Comparison of ENCODE assay signal across 1 cellular context in the genomic region with DNA sequence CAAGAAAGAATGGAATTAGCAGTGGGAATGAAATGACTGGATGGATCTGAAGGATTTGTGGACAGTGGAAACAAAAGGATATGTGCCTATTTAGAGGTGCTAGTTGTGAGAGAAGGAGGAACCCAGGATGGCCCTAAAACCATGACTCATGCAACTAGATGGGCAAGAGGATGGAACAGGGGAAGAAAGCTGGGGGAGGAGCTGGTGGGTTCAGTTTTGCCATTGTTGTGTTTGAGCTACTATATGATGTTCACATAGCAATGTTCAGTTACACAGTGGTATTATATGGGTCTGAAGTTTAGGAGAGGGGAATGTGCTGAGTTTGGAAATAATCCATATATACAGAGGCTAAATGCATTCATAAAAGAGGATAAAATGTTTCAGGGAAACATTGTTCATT.
TF ChIP-seq lines count a peak whose summit lies in the region.

No MANE protein-coding gene starts in this region.

TF ChIP-seq in K562, 482 proteins besides CTCF, POLR2A, EP300 and RAD21 (continued from another document):
- TF ChIP-seq, protein P1, sequence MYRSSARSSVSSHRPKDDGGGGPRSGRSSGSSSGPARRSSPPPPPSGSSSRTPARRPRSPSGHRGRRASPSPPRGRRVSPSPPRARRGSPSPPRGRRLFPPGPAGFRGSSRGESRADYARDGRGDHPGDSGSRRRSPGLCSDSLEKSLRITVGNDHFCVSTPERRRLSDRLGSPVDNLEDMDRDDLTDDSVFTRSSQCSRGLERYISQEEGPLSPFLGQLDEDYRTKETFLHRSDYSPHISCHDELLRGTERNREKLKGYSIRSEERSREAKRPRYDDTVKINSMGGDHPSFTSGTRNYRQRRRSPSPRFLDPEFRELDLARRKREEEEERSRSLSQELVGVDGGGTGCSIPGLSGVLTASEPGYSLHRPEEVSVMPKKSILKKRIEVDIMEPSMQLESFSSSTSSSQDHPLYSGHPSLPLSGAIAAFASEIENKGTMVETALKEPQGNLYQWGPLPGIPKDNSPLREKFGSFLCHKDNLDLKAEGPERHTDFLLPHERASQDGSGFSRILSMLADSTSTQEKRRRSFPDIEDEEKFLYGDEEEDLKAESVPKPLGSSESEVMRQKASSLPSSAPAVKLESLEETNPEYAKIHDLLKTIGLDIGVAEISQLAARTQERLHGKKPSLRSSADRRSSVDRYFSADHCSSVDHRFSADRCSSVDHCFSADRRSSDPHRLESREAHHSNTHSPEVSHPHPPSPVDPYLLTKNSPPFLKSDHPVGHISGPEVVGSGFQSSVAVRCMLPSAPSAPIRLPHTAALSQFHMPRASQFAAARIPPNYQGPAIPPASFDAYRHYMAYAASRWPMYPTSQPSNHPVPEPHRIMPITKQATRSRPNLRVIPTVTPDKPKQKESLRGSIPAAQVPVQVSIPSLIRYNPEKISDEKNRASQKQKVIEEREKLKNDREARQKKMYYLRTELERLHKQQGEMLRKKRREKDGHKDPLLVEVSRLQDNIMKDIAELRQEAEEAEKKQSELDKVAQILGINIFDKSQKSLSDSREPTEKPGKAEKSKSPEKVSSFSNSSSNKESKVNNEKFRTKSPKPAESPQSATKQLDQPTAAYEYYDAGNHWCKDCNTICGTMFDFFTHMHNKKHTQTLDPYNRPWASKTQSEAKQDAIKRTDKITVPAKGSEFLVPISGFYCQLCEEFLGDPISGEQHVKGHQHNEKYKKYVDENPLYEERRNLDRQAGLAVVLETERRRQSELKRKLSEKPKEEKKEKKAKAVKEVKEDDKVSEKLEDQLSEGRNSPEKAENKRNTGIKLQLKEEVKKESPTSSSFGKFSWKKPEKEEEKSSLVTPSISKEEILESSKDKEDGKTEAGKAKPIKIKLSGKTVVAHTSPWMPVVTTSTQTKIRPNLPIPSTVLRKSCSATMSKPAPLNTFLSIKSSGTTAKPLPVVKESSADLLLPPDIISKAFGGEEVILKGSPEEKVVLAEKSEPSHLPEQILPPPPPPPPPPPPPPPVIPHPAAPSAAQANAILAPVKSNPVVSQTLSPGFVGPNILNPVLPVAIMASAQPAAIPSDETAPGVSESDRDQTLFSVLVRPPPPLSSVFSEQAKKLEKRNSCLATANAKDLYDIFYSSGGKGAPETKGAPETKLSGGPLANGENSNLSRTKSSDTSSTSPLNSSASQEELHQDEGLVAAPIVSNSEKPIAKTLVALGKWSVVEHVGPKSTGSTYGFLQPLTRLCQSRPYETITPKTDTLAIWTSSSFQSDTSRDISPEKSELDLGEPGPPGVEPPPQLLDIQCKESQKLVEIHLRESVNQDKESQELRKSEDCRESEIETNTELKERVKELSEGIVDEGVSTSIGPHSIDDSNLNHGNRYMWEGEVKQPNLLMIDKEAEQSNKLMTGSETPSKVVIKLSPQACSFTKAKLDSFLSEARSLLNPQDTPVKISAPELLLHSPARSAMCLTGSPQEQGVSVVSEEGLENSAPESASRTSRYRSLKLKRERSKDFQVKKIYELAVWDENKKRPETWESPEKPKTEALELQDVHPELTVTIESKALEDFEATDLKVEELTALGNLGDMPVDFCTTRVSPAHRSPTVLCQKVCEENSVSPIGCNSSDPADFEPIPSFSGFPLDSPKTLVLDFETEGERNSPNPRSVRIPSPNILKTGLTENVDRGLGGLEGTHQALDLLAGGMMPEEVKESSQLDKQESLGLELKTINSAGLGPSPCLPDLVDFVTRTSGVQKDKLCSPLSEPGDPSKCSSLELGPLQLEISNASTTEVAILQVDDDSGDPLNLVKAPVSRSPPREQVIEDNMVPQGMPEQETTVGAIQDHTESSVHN (IDR thresholded peaks at IDR 0.05; ENCODE audit: borderline replicate concordance in 1 of 2, low read depth in 1 of 2) = no peak
- no peak for TF ChIP-seq RUNX1 (IDR thresholded peaks at IDR 0.05; ENCODE audit: low read depth)
- TF ChIP-seq, protein P2, sequence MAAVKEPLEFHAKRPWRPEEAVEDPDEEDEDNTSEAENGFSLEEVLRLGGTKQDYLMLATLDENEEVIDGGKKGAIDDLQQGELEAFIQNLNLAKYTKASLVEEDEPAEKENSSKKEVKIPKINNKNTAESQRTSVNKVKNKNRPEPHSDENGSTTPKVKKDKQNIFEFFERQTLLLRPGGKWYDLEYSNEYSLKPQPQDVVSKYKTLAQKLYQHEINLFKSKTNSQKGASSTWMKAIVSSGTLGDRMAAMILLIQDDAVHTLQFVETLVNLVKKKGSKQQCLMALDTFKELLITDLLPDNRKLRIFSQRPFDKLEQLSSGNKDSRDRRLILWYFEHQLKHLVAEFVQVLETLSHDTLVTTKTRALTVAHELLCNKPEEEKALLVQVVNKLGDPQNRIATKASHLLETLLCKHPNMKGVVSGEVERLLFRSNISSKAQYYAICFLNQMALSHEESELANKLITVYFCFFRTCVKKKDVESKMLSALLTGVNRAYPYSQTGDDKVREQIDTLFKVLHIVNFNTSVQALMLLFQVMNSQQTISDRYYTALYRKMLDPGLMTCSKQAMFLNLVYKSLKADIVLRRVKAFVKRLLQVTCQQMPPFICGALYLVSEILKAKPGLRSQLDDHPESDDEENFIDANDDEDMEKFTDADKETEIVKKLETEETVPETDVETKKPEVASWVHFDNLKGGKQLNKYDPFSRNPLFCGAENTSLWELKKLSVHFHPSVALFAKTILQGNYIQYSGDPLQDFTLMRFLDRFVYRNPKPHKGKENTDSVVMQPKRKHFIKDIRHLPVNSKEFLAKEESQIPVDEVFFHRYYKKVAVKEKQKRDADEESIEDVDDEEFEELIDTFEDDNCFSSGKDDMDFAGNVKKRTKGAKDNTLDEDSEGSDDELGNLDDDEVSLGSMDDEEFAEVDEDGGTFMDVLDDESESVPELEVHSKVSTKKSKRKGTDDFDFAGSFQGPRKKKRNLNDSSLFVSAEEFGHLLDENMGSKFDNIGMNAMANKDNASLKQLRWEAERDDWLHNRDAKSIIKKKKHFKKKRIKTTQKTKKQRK (IDR thresholded peaks at IDR 0.05; ENCODE audit: borderline replicate concordance, low read depth, low read length) = no peak
- no peak for TF ChIP-seq HMGN3 (IDR thresholded peaks at IDR 0.05; ENCODE audit: borderline replicate concordance, extremely low read depth, insufficient read length, low read depth, low read length)
- TF ChIP-seq RAD51 (IDR thresholded peaks at IDR 0.05; ENCODE audit: borderline replicate concordance, low read depth) = no peak
- TF ChIP-seq, protein P3, sequence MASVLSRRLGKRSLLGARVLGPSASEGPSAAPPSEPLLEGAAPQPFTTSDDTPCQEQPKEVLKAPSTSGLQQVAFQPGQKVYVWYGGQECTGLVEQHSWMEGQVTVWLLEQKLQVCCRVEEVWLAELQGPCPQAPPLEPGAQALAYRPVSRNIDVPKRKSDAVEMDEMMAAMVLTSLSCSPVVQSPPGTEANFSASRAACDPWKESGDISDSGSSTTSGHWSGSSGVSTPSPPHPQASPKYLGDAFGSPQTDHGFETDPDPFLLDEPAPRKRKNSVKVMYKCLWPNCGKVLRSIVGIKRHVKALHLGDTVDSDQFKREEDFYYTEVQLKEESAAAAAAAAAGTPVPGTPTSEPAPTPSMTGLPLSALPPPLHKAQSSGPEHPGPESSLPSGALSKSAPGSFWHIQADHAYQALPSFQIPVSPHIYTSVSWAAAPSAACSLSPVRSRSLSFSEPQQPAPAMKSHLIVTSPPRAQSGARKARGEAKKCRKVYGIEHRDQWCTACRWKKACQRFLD (CRISPR knock-in tag; IDR thresholded peaks at IDR 0.05) = no peak
- TF ChIP-seq ZNF707 (CRISPR knock-in tag; conservative IDR thresholded peaks at IDR 0.05) = no peak
- no peak for TF ChIP-seq BMI1 (IDR thresholded peaks at IDR 0.05; ENCODE audit: low read length)
- TF ChIP-seq PHB (CRISPR knock-in tag; IDR thresholded peaks at IDR 0.05) = no peak
- TF ChIP-seq, protein P4, sequence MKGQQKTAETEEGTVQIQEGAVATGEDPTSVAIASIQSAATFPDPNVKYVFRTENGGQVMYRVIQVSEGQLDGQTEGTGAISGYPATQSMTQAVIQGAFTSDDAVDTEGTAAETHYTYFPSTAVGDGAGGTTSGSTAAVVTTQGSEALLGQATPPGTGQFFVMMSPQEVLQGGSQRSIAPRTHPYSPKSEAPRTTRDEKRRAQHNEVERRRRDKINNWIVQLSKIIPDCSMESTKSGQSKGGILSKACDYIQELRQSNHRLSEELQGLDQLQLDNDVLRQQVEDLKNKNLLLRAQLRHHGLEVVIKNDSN (CRISPR knock-in tag; IDR thresholded peaks at IDR 0.05) = no peak
- TF ChIP-seq ZBTB17 (CRISPR knock-in tag; IDR thresholded peaks at IDR 0.05) = no peak
- TF ChIP-seq ZNF146 (CRISPR knock-in tag; IDR thresholded peaks at IDR 0.05; ENCODE audit: unreplicated experiment) = no peak
- TF ChIP-seq SMAD1 (IDR thresholded peaks at IDR 0.05; ENCODE audit: low read depth, low read length, partially characterized antibody) = no peak
- TF ChIP-seq, protein P5, sequence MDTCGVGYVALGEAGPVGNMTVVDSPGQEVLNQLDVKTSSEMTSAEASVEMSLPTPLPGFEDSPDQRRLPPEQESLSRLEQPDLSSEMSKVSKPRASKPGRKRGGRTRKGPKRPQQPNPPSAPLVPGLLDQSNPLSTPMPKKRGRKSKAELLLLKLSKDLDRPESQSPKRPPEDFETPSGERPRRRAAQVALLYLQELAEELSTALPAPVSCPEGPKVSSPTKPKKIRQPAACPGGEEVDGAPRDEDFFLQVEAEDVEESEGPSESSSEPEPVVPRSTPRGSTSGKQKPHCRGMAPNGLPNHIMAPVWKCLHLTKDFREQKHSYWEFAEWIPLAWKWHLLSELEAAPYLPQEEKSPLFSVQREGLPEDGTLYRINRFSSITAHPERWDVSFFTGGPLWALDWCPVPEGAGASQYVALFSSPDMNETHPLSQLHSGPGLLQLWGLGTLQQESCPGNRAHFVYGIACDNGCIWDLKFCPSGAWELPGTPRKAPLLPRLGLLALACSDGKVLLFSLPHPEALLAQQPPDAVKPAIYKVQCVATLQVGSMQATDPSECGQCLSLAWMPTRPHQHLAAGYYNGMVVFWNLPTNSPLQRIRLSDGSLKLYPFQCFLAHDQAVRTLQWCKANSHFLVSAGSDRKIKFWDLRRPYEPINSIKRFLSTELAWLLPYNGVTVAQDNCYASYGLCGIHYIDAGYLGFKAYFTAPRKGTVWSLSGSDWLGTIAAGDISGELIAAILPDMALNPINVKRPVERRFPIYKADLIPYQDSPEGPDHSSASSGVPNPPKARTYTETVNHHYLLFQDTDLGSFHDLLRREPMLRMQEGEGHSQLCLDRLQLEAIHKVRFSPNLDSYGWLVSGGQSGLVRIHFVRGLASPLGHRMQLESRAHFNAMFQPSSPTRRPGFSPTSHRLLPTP (IDR thresholded peaks at IDR 0.05; ENCODE audit: borderline replicate concordance, extremely low read depth, insufficient read length) = no peak
- TF ChIP-seq, protein P6, sequence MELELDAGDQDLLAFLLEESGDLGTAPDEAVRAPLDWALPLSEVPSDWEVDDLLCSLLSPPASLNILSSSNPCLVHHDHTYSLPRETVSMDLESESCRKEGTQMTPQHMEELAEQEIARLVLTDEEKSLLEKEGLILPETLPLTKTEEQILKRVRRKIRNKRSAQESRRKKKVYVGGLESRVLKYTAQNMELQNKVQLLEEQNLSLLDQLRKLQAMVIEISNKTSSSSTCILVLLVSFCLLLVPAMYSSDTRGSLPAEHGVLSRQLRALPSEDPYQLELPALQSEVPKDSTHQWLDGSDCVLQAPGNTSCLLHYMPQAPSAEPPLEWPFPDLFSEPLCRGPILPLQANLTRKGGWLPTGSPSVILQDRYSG (tag; conservative IDR thresholded peaks at IDR 0.05; ENCODE audit: low read depth) = no peak
- no peak for TF ChIP-seq HDAC1 (IDR thresholded peaks at IDR 0.05)
- TF ChIP-seq C11orf30 (IDR thresholded peaks at IDR 0.05; ENCODE audit: low read depth) = peak; percentile 55
- no peak for TF ChIP-seq TCF3 (CRISPR knock-in tag; IDR thresholded peaks at IDR 0.05)
- no peak for TF ChIP-seq ZKSCAN1 (IDR thresholded peaks at IDR 0.05; ENCODE audit: low read depth, low read length)
- no peak for TF ChIP-seq SREBF2 (CRISPR knock-in tag; IDR thresholded peaks at IDR 0.05)
- 0 out of 2 replicates have a peak, but pooled peaks have one; percentile 15 for TF ChIP-seq ARID1B (IDR thresholded peaks at IDR 0.05)
- TF ChIP-seq SMARCC2 (IDR thresholded peaks at IDR 0.05; ENCODE audit: low read depth) = 0 out of 2 replicates have a peak, but pooled peaks have one; percentile 27
- no peak for TF ChIP-seq ZSCAN32 (CRISPR knock-in tag; IDR thresholded peaks at IDR 0.05)
- TF ChIP-seq TAL1 (IDR thresholded peaks at IDR 0.05) = no peak
- TF ChIP-seq FOSL1 (tag; conservative IDR thresholded peaks at IDR 0.05) = peak; percentile 59
